Comparison of ENCODE assay signal across 1 cellular context in the genomic region with DNA sequence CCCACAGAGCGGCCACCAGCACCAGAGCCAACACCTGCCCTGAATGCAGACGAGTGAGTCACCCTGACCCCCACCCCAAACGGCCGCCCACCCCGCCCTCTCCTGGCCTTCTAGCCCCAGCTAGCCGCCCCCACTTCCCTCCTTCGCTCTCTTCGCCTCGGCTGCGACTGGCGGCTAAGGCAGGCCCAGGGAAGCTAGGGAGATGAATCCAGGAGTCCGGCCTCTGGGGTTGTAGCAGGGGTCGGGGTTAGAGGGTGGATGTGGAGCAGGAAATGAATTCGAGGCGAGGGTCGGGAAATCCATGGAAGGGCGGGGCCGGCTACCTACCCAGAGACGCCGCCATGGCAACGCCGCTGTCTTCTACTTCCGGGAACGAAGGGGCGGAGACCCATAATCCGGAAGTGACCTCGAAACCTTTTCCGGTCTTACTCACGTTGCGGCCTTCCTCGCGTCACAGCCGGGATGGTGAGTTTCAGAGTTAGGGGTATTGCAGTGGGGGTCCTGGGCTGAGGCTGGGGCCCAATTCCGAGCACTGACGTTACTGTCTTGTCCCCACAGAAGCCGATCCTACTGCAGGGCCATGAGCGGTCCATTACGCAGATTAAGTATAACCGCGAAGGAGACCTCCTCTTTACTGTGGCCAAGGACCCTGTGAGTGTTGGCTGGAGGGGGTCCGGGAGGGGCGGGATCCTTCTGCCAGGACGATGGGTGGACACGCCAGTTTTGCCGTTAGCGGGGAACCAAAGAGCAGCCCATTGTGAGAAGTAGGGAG.
TF ChIP-seq lines count a peak whose summit lies in the region.

A gene (plus strand): TSS at position 428 of the 772 bp plus-strand sequence. CDS start 35 bp downstream, at position 463.
A gene (minus strand): TSS at position 374 of the 772 bp plus-strand sequence. CDS start 31 bp downstream, at position 343.

TF ChIP-seq in liver, 16 proteins besides CTCF, POLR2A, EP300 and RAD21 (continued from another document):
- TF ChIP-seq SP1 (IDR thresholded peaks at IDR 0.05): peak; percentile 40
- TF ChIP-seq EGR1 (IDR thresholded peaks at IDR 0.05; ENCODE audit: low read depth in 2 of 2): peak; percentile 52 to 76
- TF ChIP-seq HNF4G (IDR thresholded peaks at IDR 0.05): no peak
- peak in 1 of 2 donors; percentile 28 for TF ChIP-seq JUND (IDR thresholded peaks at IDR 0.05)
- peak in 1 of 2 donors; percentile 33 for TF ChIP-seq RXRA (IDR thresholded peaks at IDR 0.05)
- TF ChIP-seq NR2F2 (IDR thresholded peaks at IDR 0.05): peak; percentile 86
TF ChIP-seq in liver: peak in this region for 8.
